ENCODE assay signal across 7 cellular contexts in the genomic region with DNA sequence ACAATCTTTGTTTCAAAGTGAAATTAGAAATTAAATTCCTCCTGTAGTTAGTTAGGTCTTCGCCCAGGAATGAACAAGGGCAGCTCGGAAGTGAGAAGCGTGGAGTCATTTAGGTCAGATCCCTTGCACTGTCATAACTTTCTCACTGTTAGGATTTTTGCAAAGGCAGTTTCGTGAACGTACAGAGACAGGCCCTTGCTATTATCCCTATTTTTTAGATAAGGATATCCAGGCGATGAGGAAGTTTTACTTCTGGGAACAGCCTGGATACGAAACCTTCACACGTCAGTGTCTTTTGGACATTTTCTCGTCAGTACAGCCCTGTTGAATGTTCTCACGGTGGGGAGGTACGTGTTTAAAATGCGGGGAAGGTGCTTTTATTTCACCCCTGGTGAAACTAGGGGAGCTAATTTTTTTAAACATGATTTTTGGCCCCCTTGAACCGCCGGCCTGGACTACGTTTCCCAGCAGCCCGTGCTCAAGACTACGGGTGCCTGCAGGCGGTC. TPM values are rescaled to one million over a fixed set of nuclear protein-coding genes. Genes with fewer than 3 reads are reported as not detected.
A peak's percentile ranks its signal among the peaks of the same experiment; 100 is the strongest.
DNase-seq lines count a peak whose midpoint lies in the region; ATAC-seq, FAIRE-seq and TF ChIP-seq lines count a peak whose summit lies in the region.

No MANE protein-coding gene starts in this region.

- no peaks in the 10 kb centered on the region for H3K27me3 Mint-ChIP-seq in activated naive CD8-positive, alpha-beta T cell treated with anti-CD3 and anti-CD28 coated beads, Interleukin-2, amount 50 U/mL, for 24 hours

- FAIRE-seq in small intestine (lab: Jason Lieb, UNC), result no peak

- H3K18ac ChIP-seq in IMR-90 (ENCODE audit: low read depth, low read length), result 0 out of 2 replicates have a peak overlapping the region, but pooled peaks have one; percentile 78

- H3K9me3 ChIP-seq in DOHH2 (ENCODE audit: control insufficient read depth, insufficient read depth, low read length) (no peaks in the 10 kb centered on the region), IMR-90 (ENCODE audit: control insufficient read depth, insufficient read depth, low read length) (no peaks in the 10 kb centered on the region), iPS-15b (ENCODE audit: control insufficient read depth, insufficient read depth, low read length) (no peaks in the 10 kb centered on the region), small intestine (ENCODE audit: control insufficient read depth, low read depth) (no peaks in the 10 kb centered on the region)

- peak overlapping the region; percentile 48 for H3K56ac ChIP-seq in IMR-90 (ENCODE audit: extremely low read depth, insufficient read depth, low read length)

- peaks cover 40% of the 10 kb centered on the region for H3K4me1 Mint-ChIP-seq in activated naive CD8-positive, alpha-beta T cell treated with anti-CD3 and anti-CD28 coated beads, Interleukin-2, amount 50 U/mL, for 24 hours

- DNase-seq in IMR-90 (peak; percentile 75), small intestine (peak; percentile 84), glomerular visceral epithelial cell (ENCODE audit: extremely low spot score) (no peak)
- no peak for DNase-seq in activated naive CD8-positive, alpha-beta T cell treated with anti-CD3 and anti-CD28 coated beads, Interleukin-2, amount 50 U/mL, for 24 hours
- DNase-seq in stimulated activated CD4-positive, alpha-beta T cell treated with anti-CD3 and anti-CD28 coated beads, Interleukin-4, amount 100 ng/mL, for 1 hour, result no peak

- H3K79me2 ChIP-seq in DOHH2 (ENCODE audit: control insufficient read depth, low read length), result peaks cover 43% of the 10 kb centered on the region

- 70% methylated on average over 2 of the region's 18 CpGs; no CpG with 5 or more reads in 1 of the 2 experiments for WGBS in IMR-90 (ENCODE audit: extremely low coverage in 2 of 2, insufficient read length in 1 of 2), 2 experiments
- whole genome bisulfite sequencing in small intestine, 3 donors, result 14 to 19% (median 15%) methylated on average over 18 of the region's 18 CpGs

- peaks cover 3 to 19% of the 10 kb centered on the region in 2 experiments; a peak in 2 of 4 replicates for H3K79me1 ChIP-seq in IMR-90 (ENCODE audit: low read depth in 1 of 2, low read length in 2 of 2)

- H3K27me3 ChIP-seq in DOHH2 (ENCODE audit: control insufficient read depth, low read length), result 0 out of 2 replicates have a peak, but pooled peaks cover 4% of the 10 kb centered on the region
- no peaks in the 10 kb centered on the region for H3K27me3 ChIP-seq in IMR-90 (ENCODE audit: control insufficient read depth, insufficient read depth, low read length)
- H3K27me3 ChIP-seq in iPS-15b (ENCODE audit: control insufficient read depth, insufficient read depth, low read length), result no peaks in the 10 kb centered on the region
- H3K27me3 ChIP-seq in small intestine (ENCODE audit: control insufficient read depth in 2 of 2, insufficient read depth in 2 of 2, low read length in 2 of 2), result no peaks in the 10 kb centered on the region

- TF ChIP-seq CTCF in DOHH2 (IDR thresholded peaks at IDR 0.05; ENCODE audit: low read depth, low read length, poor library complexity, severe bottlenecking) (no peak), IMR-90 (conservative IDR thresholded peaks at IDR 0.05; ENCODE audit: low read depth, low read length) (no peak)

- peak overlapping the region; percentile 94 for H3K4me3 ChIP-seq in DOHH2 (ENCODE audit: low read length)
- H3K4me3 ChIP-seq in IMR-90 (ENCODE audit: insufficient read depth, low read depth, low read length), result peak overlapping the region; percentile 80
- H3K4me3 ChIP-seq in iPS-15b (ENCODE audit: low read depth, low read length), result peak overlapping the region; percentile 98
- H3K4me3 ChIP-seq in small intestine (ENCODE audit: low read depth in 1 of 2, low read length in 2 of 2), result peak overlapping the region in 1 of 2 donors; percentile 99

- H4K91ac ChIP-seq in IMR-90 (ENCODE audit: insufficient read depth, low read depth, low read length), result peak overlapping the region; percentile 97

- H3K9ac ChIP-seq in IMR-90 (ENCODE audit: low read depth, low read length) (peak overlapping the region; percentile 70), iPS-15b (ENCODE audit: low read depth, low read length) (peak overlapping the region; percentile 73)

- H4K5ac ChIP-seq in IMR-90 (ENCODE audit: low read depth, low read length), result peak overlapping the region; percentile 99

- CTCF ChIA-PET in IMR-90 (lab: Yijun Ruan, JAX), result no interaction called here

- BruUV-seq in IMR-90 (replicated peaks; lab: Mats Ljungman, UMichigan), result no TSS peak

- intact Hi-C loops in IMR-90 (cut with micrococcal nuclease), result no loop called here

- TF ChIP-seq RAD21 in IMR-90 (IDR thresholded peaks at IDR 0.05; ENCODE audit: low read length), result no peak

- H3K23ac ChIP-seq in IMR-90 (ENCODE audit: low read depth, low read length), result peak overlapping the region; percentile 70

- H2BK20ac ChIP-seq in IMR-90 (ENCODE audit: low read depth, low read length), result peak overlapping the region; percentile 51

- H2AK9ac ChIP-seq in IMR-90 (replicated peaks; ENCODE audit: low read depth, low read length, poor library complexity), result peak overlapping the region; percentile 60

- no peaks in the 10 kb centered on the region for H3K9me3 Mint-ChIP-seq in activated naive CD8-positive, alpha-beta T cell treated with anti-CD3 and anti-CD28 coated beads, Interleukin-2, amount 50 U/mL, for 24 hours

- dilution Hi-C loops in IMR-90 (cut with HindIII; ENCODE audit: low sequenced_read_pairs, unreplicated experiment), result no loop called here

- H2BK5ac ChIP-seq in IMR-90 (ENCODE audit: low read depth, low read length, poor library complexity, severe bottlenecking), result peak overlapping the region; percentile 76

- H2AK5ac ChIP-seq in IMR-90 (ENCODE audit: low read depth, low read length), result no peak overlapping the region

- H3K36me3 ChIP-seq in DOHH2 (ENCODE audit: control insufficient read depth, low read length) (peaks cover 2% of the 10 kb centered on the region; the same call in 1 of the 2 replicates), IMR-90 (ENCODE audit: control insufficient read depth, insufficient read depth, low read length) (no peaks in the 10 kb centered on the region), iPS-15b (ENCODE audit: control insufficient read depth, insufficient read depth, low read length) (no peaks in the 10 kb centered on the region), small intestine (ENCODE audit: control insufficient read depth in 2 of 2, insufficient read depth in 2 of 2, low read length in 2 of 2) (no peaks in the 10 kb centered on the region)

- peaks cover 5% of the 10 kb centered on the region; the same call in 1 of the 2 replicates for H3F3A ChIP-seq in DOHH2 (ENCODE audit: control insufficient read depth, insufficient read depth)

- H3K4me2 ChIP-seq in DOHH2 (ENCODE audit: low read length), result peak overlapping the region; percentile 73
- H3K4me2 ChIP-seq in IMR-90 (ENCODE audit: low read depth, low read length), result peak overlapping the region; percentile 96

- H4K8ac ChIP-seq in IMR-90 (ENCODE audit: low read depth in 2 of 2, low read length in 2 of 2), result peak overlapping the region; percentile 96 to 100

- H3K36me3 Mint-ChIP-seq in activated naive CD8-positive, alpha-beta T cell treated with anti-CD3 and anti-CD28 coated beads, Interleukin-2, amount 50 U/mL, for 24 hours (ENCODE audit: low read depth), result peaks cover 1% of the 10 kb centered on the region

- peaks cover 4% of the 10 kb centered on the region; the same call in 1 of the 2 replicates for H3K9me1 ChIP-seq in IMR-90 (ENCODE audit: insufficient read depth, low read length)

- H4K20me1 ChIP-seq in DOHH2 (ENCODE audit: control insufficient read depth, insufficient read depth, low read depth, low read length) (peaks cover 6% of the 10 kb centered on the region), IMR-90 (ENCODE audit: insufficient read depth, low read length) (no peaks in the 10 kb centered on the region; the same call in 1 of the 2 replicates)

- H3K14ac ChIP-seq in IMR-90 (replicated peaks; ENCODE audit: low read depth, low read length), result peak overlapping the region; percentile 96

- H3K4me1 ChIP-seq in DOHH2 (ENCODE audit: control insufficient read depth, low read length) (peaks cover 16% of the 10 kb centered on the region), IMR-90 (ENCODE audit: control insufficient read depth, insufficient read depth, low read length) (no peaks in the 10 kb centered on the region), iPS-15b (ENCODE audit: control insufficient read depth, insufficient read depth, low read length) (peaks cover 6% of the 10 kb centered on the region), small intestine (ENCODE audit: control insufficient read depth in 2 of 2, insufficient read depth in 1 of 2, low read depth in 1 of 2, low read length in 1 of 2) (peaks cover 0 to 4% of the 10 kb centered on the region in 2 donors)

- H2BK120ac ChIP-seq in IMR-90 (ENCODE audit: low read depth, low read length), result peak overlapping the region; percentile 86

- in situ Hi-C loops in IMR-90 (cut with MboI; ENCODE audit: low sequenced_read_pairs), result loop anchor here (25.0 kb wide), 1 partner anchor 372 kb away; the partner anchor contains the start of genes CHD9 and CHD9NB

- H3K9me2 ChIP-seq in DOHH2 (replicated peaks; ENCODE audit: control insufficient read depth, low read length), result no peaks in the 10 kb centered on the region

- peak overlapping the region; percentile 94 for H3K4me3 Mint-ChIP-seq in activated naive CD8-positive, alpha-beta T cell treated with anti-CD3 and anti-CD28 coated beads, Interleukin-2, amount 50 U/mL, for 24 hours

- peak overlapping the region; percentile 89 for H3K4ac ChIP-seq in IMR-90 (ENCODE audit: low read depth, low read length)

- peak overlapping the region; percentile 73; the same call in 2 of the 3 replicates for H2BK15ac ChIP-seq in IMR-90 (ENCODE audit: low read depth, low read length)

- H3K27ac ChIP-seq in DOHH2 (ENCODE audit: low read depth, low read length), result peak overlapping the region; percentile 72; the same call in 1 of the 2 replicates
- H3K27ac ChIP-seq in IMR-90 (ENCODE audit: insufficient read depth, low read length), result peak overlapping the region; percentile 63; the same call in 1 of the 2 replicates
- H3K27ac ChIP-seq in small intestine (ENCODE audit: low read depth in 1 of 2, low read length in 1 of 2), result peak overlapping the region; percentile 96

- POLR2A ChIA-PET in IMR-90 (lab: Charles Lee; ENCODE audit: unreplicated experiment), result no interaction called here

- H2AFZ ChIP-seq in IMR-90 (replicated peaks; ENCODE audit: low read length, poor library complexity), result peak overlapping the region; percentile 97

- no peak for TF ChIP-seq POLR2A in IMR-90 (IDR thresholded peaks at IDR 0.05; ENCODE audit: low read depth, low read length)

- ATAC-seq in IMR-90 (ENCODE audit: low read depth), result no peak; the same call in 1 of the 2 replicates
- ATAC-seq in activated naive CD8-positive, alpha-beta T cell treated with anti-CD3 and anti-CD28 coated beads, Interleukin-2, amount 50 U/mL, for 24 hours, result no peak

- H3K27ac Mint-ChIP-seq in activated naive CD8-positive, alpha-beta T cell treated with anti-CD3 and anti-CD28 coated beads, Interleukin-2, amount 50 U/mL, for 24 hours, result peak overlapping the region; percentile 85

RNA-seq across cellular contexts. Expression of gene RBL2, which starts 0.3 kb away (rescaled TPM):
- total RNA-seq in IMR-90 (2012; rRNA removed), result 19.7 and 24.2 TPM in 2 replicates
- polyA plus RNA-seq in IMR-90 (2012; rRNA removed) (20.4 and 23.4 TPM in 2 replicates), small intestine (10 to 100 TPM; 20.5 to 33.8 (median 23.3) TPM)
- polyA plus RNA-seq in IMR-90 (2012; cell fraction: cytosol; rRNA removed), result 5.7 and 6.6 TPM in 2 replicates
- polyA plus RNA-seq in IMR-90 (2012; cell fraction: nucleus; rRNA removed; ENCODE audit: low replicate concordance), result 42.0 and 103 TPM in 2 replicates

Comparison
In these comparisons a context has a peak if more than half of its experiments do, and no peak if none do; other contexts are left out.
1. DNase-seq: peak in IMR-90 (single experiment) and small intestine (single experiment); none in activated naive CD8-positive, alpha-beta T cell treated with anti-CD3 and anti-CD28 coated beads, Interleukin-2, amount 50 U/mL, for 24 hours (single experiment), glomerular visceral epithelial cell (single experiment) and stimulated activated CD4-positive, alpha-beta T cell treated with anti-CD3 and anti-CD28 coated beads, Interleukin-4, amount 100 ng/mL, for 1 hour (single experiment).
2. Peak in every context shown above with its lines, with median percentiles within 50 percentile points of each other: H3K27ac ChIP-seq.